ENCODE assay signal across 1 cellular context in genomic region chr16:66872927-66873684, GRCh38.
TF ChIP-seq lines count a peak whose summit lies in the region.

No MANE protein-coding gene starts in this region.

TF ChIP-seq in HepG2, 621 proteins besides CTCF, POLR2A, EP300 and RAD21 (continued from another document and continues in another):
- TF ChIP-seq KDM5B (CRISPR knock-in tag; IDR thresholded peaks at IDR 0.05; ENCODE audit: borderline replicate concordance) (peak; percentile 89; the same call in 1 of the 2 replicates), ELF1 (CRISPR knock-in tag; IDR thresholded peaks at IDR 0.05) (peak; percentile 37; the same call in 1 of the 2 replicates), ISX (CRISPR knock-in tag; conservative IDR thresholded peaks at IDR 0.05) (no peak), ZNF605 (CRISPR knock-in tag; IDR thresholded peaks at IDR 0.05) (peak; percentile 92), ZNF609 (CRISPR knock-in tag; IDR thresholded peaks at IDR 0.05; ENCODE audit: borderline replicate concordance) (no peak; the same call in 1 of the 2 replicates), KLF13 (CRISPR knock-in tag; IDR thresholded peaks at IDR 0.05) (no peak), ZBTB49 (CRISPR knock-in tag; IDR thresholded peaks at IDR 0.05; ENCODE audit: borderline replicate concordance) (no peak), SRY (CRISPR knock-in tag; IDR thresholded peaks at IDR 0.05) (peak; percentile 91), SMARCE1 (IDR thresholded peaks at IDR 0.05; ENCODE audit: borderline replicate concordance) (no peak), ZBED4 (CRISPR knock-in tag; IDR thresholded peaks at IDR 0.05; ENCODE audit: borderline replicate concordance) (peak; percentile 98), ZNF660 (CRISPR knock-in tag; IDR thresholded peaks at IDR 0.05; ENCODE audit: borderline replicate concordance, low read depth) (no peak), E2F2 (CRISPR knock-in tag; IDR thresholded peaks at IDR 0.05; ENCODE audit: borderline replicate concordance) (no peak), ZSCAN30 (CRISPR knock-in tag; IDR thresholded peaks at IDR 0.05) (no peak), HNF1B (CRISPR knock-in tag; IDR thresholded peaks at IDR 0.05) (peak; percentile 60; the same call in 1 of the 2 replicates), ZNF558 (CRISPR knock-in tag; IDR thresholded peaks at IDR 0.05; ENCODE audit: borderline replicate concordance) (0 out of 2 replicates have a peak, but pooled peaks have one; percentile 62), ZNF614 (CRISPR knock-in tag; IDR thresholded peaks at IDR 0.05; ENCODE audit: borderline replicate concordance) (peak; percentile 47; the same call in 1 of the 2 replicates), SAP130 (CRISPR knock-in tag; IDR thresholded peaks at IDR 0.05; ENCODE audit: low read depth) (peak; percentile 76), NFKBIZ (CRISPR knock-in tag; IDR thresholded peaks at IDR 0.05) (no peak; the same call in 1 of the 2 replicates), ZNF776 (CRISPR knock-in tag; IDR thresholded peaks at IDR 0.05) (no peak), ZNF749 (CRISPR knock-in tag; IDR thresholded peaks at IDR 0.05; ENCODE audit: borderline replicate concordance) (peak; percentile 81; the same call in 1 of the 2 replicates), KMT2A (CRISPR knock-in tag; IDR thresholded peaks at IDR 0.05) (peak; percentile 68; the same call in 1 of the 2 replicates), TP53 (CRISPR knock-in tag; conservative IDR thresholded peaks at IDR 0.05) (no peak), ZNF160 (CRISPR knock-in tag; IDR thresholded peaks at IDR 0.05) (peak; percentile 86; the same call in 1 of the 2 replicates), CEBPG (CRISPR knock-in tag; IDR thresholded peaks at IDR 0.05) (no peak), ZNF34 (CRISPR knock-in tag; IDR thresholded peaks at IDR 0.05; ENCODE audit: borderline replicate concordance) (no peak), TIGD3 (CRISPR knock-in tag; IDR thresholded peaks at IDR 0.05; ENCODE audit: borderline replicate concordance) (no peak), JUNB (CRISPR knock-in tag; IDR thresholded peaks at IDR 0.05; ENCODE audit: borderline replicate concordance) (no peak), ZNF337 (CRISPR knock-in tag; IDR thresholded peaks at IDR 0.05; ENCODE audit: borderline replicate concordance, low read depth) (no peak), ZBTB4 (CRISPR knock-in tag; IDR thresholded peaks at IDR 0.05; ENCODE audit: borderline replicate concordance) (peak; percentile 34; the same call in 1 of the 2 replicates), HMG20B (CRISPR knock-in tag; conservative IDR thresholded peaks at IDR 0.05) (no peak), POGK (CRISPR knock-in tag; conservative IDR thresholded peaks at IDR 0.05) (peak; percentile 66; the same call in 1 of the 2 replicates), ZNF557 (CRISPR knock-in tag; IDR thresholded peaks at IDR 0.05) (no peak), ATF7-NPFF (CRISPR knock-in tag; IDR thresholded peaks at IDR 0.05; ENCODE audit: low read depth) (peak; percentile 85), ZNF878 (CRISPR knock-in tag; IDR thresholded peaks at IDR 0.05) (no peak), ZNF138 (CRISPR knock-in tag; IDR thresholded peaks at IDR 0.05; ENCODE audit: low read depth) (no peak), THAP8 (CRISPR knock-in tag; IDR thresholded peaks at IDR 0.05; ENCODE audit: borderline replicate concordance) (no peak)
